17 cellular contexts compared by ENCODE assay signal in genomic region chr3:5120446-5120845, GRCh38. TPM values are rescaled to one million over a fixed set of nuclear protein-coding genes. Genes with fewer than 3 reads are reported as not detected.
DNase-seq lines count a peak whose midpoint lies in the region; ATAC-seq and TF ChIP-seq lines count a peak whose summit lies in the region.
"Had no signal": no experiment of that assay in that cellular context is flagged by ENCODE, and none has a peak within 500 bp of the region (broad histone marks: within the 10 kb centered on the region; RNA-seq: fewer than 3 reads in every experiment).

No MANE protein-coding gene starts in this region.

- CTCF ChIA-PET in PC-3 (lab: Charles Lee): no interaction called here
- CTCF ChIA-PET in activated naive CD4-positive, alpha-beta T cell treated with anti-CD3 and anti-CD28 coated beads, Interleukin-2, amount 10 ng/mL, durations not matched to agents 7 days and 5 days (lab: Charles Lee): no interaction called here

- H3K4me3 ChIP-seq in PC-3 (ENCODE audit: low read length): no peak overlapping the region
- H3K4me3 ChIP-seq in neuronal stem cell (ENCODE audit: low read length in 2 of 2): no peak overlapping the region
- H3K4me3 ChIP-seq: HAP-1 had no signal

- no peak overlapping the region for H3K23ac ChIP-seq in neuronal stem cell (ENCODE audit: low read depth, low read length, poor library complexity)

- no peaks in the 10 kb centered on the region for H3K9me2 ChIP-seq in PC-3 (replicated peaks; ENCODE audit: low read length)

- no peak overlapping the region for H3K4ac ChIP-seq in neuronal stem cell (ENCODE audit: low read length)

- H2BK12ac ChIP-seq in neuronal stem cell (ENCODE audit: low read length): no peak overlapping the region

- H3K36me3 ChIP-seq in PC-3 (ENCODE audit: low read depth, low read length): 0 out of 2 replicates have a peak, but pooled peaks cover 4% of the 10 kb centered on the region
- peaks cover 0 to 4% of the 10 kb centered on the region in 2 donors for H3K36me3 ChIP-seq in neuronal stem cell (replicated peaks in 1 of 2; ENCODE audit: control insufficient read depth in 2 of 2, insufficient read depth in 2 of 2, low read length in 2 of 2)

- no peaks in the 10 kb centered on the region for H3K27me3 Mint-ChIP-seq in activated naive CD4-positive, alpha-beta T cell treated with anti-CD3 and anti-CD28 coated beads, Interleukin-2, amount 10 ng/mL, durations not matched to agents 7 days and 5 days
- H3K27me3 Mint-ChIP-seq: CD4-positive, alpha-beta memory T cell had no signal

- no peak overlapping the region for H3K18ac ChIP-seq in neuronal stem cell (ENCODE audit: low read length)

- no peak overlapping the region for H2BK15ac ChIP-seq in neuronal stem cell (ENCODE audit: low read length)

- H3K4me2 ChIP-seq in PC-3 (ENCODE audit: low read length): no peak overlapping the region
- H3K4me2 ChIP-seq in neuronal stem cell (ENCODE audit: insufficient read depth, low read length, poor library complexity, severe bottlenecking): no peak overlapping the region

- H3K79me2 ChIP-seq in PC-3 (ENCODE audit: low read length): peaks cover 34% of the 10 kb centered on the region

- H3K27ac ChIP-seq in PC-3 (ENCODE audit: low read length): no peak overlapping the region
- no peak overlapping the region for H3K27ac ChIP-seq in neuronal stem cell (replicated peaks; ENCODE audit: low read length)

- H3K9me3 Mint-ChIP-seq in activated naive CD4-positive, alpha-beta T cell treated with anti-CD3 and anti-CD28 coated beads, Interleukin-2, amount 10 ng/mL, durations not matched to agents 7 days and 5 days: no peaks in the 10 kb centered on the region
- H3K9me3 Mint-ChIP-seq: HFFc6 had no signal

- no peaks in the 10 kb centered on the region for H3K27me3 ChIP-seq in PC-3 (ENCODE audit: low read length)
- H3K27me3 ChIP-seq in neuronal stem cell (ENCODE audit: control insufficient read depth in 3 of 3, insufficient read depth in 3 of 3, low read depth in 1 of 3, low read length in 3 of 3): no peaks in the 10 kb centered on the region

- H3K9me3 ChIP-seq in PC-3 (ENCODE audit: low read length) (no peaks in the 10 kb centered on the region), neuronal stem cell (replicated peaks in 1 of 2; ENCODE audit: control insufficient read depth in 2 of 2, insufficient read depth in 1 of 2, low read depth in 1 of 2, low read length in 2 of 2) (no peaks in the 10 kb centered on the region)
- H3K9me3 ChIP-seq: HAP-1 had no signal

- no CpG with 5 or more reads among the region's 3 CpGs for WGBS in neuronal stem cell (ENCODE audit: extremely low coverage in 2 of 2, insufficient read length in 2 of 2, insufficient replicate concordance in 1 of 2), 2 donors

- no peak overlapping the region for H2AK5ac ChIP-seq in neuronal stem cell (ENCODE audit: low read depth, low read length)

- no peak overlapping the region for H4K91ac ChIP-seq in neuronal stem cell (ENCODE audit: low read depth, low read length, poor library complexity)

- H4K8ac ChIP-seq in neuronal stem cell (ENCODE audit: low read depth, low read length): no peak overlapping the region

- H3K4me1 ChIP-seq in PC-3 (ENCODE audit: insufficient read depth, low read length): peaks cover 21% of the 10 kb centered on the region
- H3K4me1 ChIP-seq in neuronal stem cell (ENCODE audit: control insufficient read depth in 2 of 2, insufficient read depth in 1 of 2, low read depth in 1 of 2, low read length in 2 of 2): peaks cover 0 to 4% of the 10 kb centered on the region in 2 donors

- H3K4me3 Mint-ChIP-seq in activated naive CD4-positive, alpha-beta T cell treated with anti-CD3 and anti-CD28 coated beads, Interleukin-2, amount 10 ng/mL, durations not matched to agents 7 days and 5 days: no peak overlapping the region
- H3K4me3 Mint-ChIP-seq: HFFc6 had no signal

- TF ChIP-seq CTCF in GM10266 (IDR thresholded peaks at IDR 0.05; ENCODE audit: control insufficient read depth, insufficient read depth, low read depth, missing control alignments) (no peak), PC-3 (conservative IDR thresholded peaks at IDR 0.05; ENCODE audit: low read depth, low read length) (no peak)

- H4K20me1 ChIP-seq in PC-3 (ENCODE audit: low read length): peaks cover 23% of the 10 kb centered on the region

- H2BK120ac ChIP-seq in neuronal stem cell (ENCODE audit: low read depth, low read length): no peak overlapping the region

- intact Hi-C loops in PC-3 (cut with micrococcal nuclease): loop anchor here (5.0 kb wide), 2 partner anchors 143 to 463 kb away; partner anchors contain the start of gene BHLHE40

- no peak for ATAC-seq in PC-3
- no peak for ATAC-seq in GM18873 (IDR thresholded peaks at IDR 0.05; ENCODE audit: low FRiP score, unreplicated experiment)

- H3K14ac ChIP-seq in neuronal stem cell (ENCODE audit: low read length): no peak overlapping the region

- peaks cover 7% of the 10 kb centered on the region for H3K36me3 Mint-ChIP-seq in activated naive CD4-positive, alpha-beta T cell treated with anti-CD3 and anti-CD28 coated beads, Interleukin-2, amount 10 ng/mL, durations not matched to agents 7 days and 5 days

- DNase-seq in GM10266 (ENCODE audit: extremely low spot score) (peak; percentile 16), PC-3 (no peak), neuronal stem cell (ENCODE audit: low spot score) (no peak)
- DNase-seq in activated naive CD4-positive, alpha-beta T cell treated with anti-CD3 and anti-CD28 coated beads, Interleukin-2, amount 10 ng/mL, durations not matched to agents 7 days and 5 days: no peak
- no peak for DNase-seq in activated naive CD4-positive, alpha-beta T cell (lab: John Stamatoyannopoulos, UW)
- DNase-seq: C1 segment of cervical spinal cord; Calu3; CD4-positive, alpha-beta memory T cell; COR-L47; DMS53; DND-41; EL; GDM1; GOT3; HFFc6 had no signal

- H3K9ac ChIP-seq in PC-3 (ENCODE audit: low read length) (no peak overlapping the region), neuronal stem cell (ENCODE audit: low read depth, low read length, poor library complexity) (no peak overlapping the region)

- no TSS peak for BruUV-seq in PC-3 (replicated peaks; lab: Mats Ljungman, UMichigan)

- no peak overlapping the region for H3K27ac Mint-ChIP-seq in activated naive CD4-positive, alpha-beta T cell treated with anti-CD3 and anti-CD28 coated beads, Interleukin-2, amount 10 ng/mL, durations not matched to agents 7 days and 5 days
- H3K27ac Mint-ChIP-seq: HFFc6 had no signal

- H3K4me1 Mint-ChIP-seq in activated naive CD4-positive, alpha-beta T cell treated with anti-CD3 and anti-CD28 coated beads, Interleukin-2, amount 10 ng/mL, durations not matched to agents 7 days and 5 days: peaks cover 25% of the 10 kb centered on the region

- POLR2A ChIA-PET in PC-3 (lab: Charles Lee; ENCODE audit: unreplicated experiment): no interaction called here

- no peaks in the 10 kb centered on the region for H3F3A ChIP-seq in PC-3 (ENCODE audit: low read length, unreplicated experiment)

- peak overlapping the region; percentile 30; the same call in 1 of the 2 replicates for H2AFZ ChIP-seq in PC-3 (ENCODE audit: low read length)
- H2AFZ ChIP-seq in neuronal stem cell (ENCODE audit: low read length): peak overlapping the region; percentile 13

- H2BK5ac ChIP-seq in neuronal stem cell (ENCODE audit: low read length): no peak overlapping the region

- peaks cover 7% of the 10 kb centered on the region for H3K79me1 ChIP-seq in neuronal stem cell (ENCODE audit: low read depth, low read length)

RNA-seq across cellular contexts. Expression of gene ARL8B, which starts 1.6 kb away (rescaled TPM):
- 43.8 and 45.3 TPM in 2 replicates for total RNA-seq in PC-3 (2014; rRNA removed)
- polyA plus RNA-seq in neuronal stem cell (2013, experiment 1 of 2): 34.7 TPM
- 33.3 TPM for polyA plus RNA-seq in neuronal stem cell (2013, experiment 2 of 2)
